ENCODE assay signal across 1 cellular context in genomic region chr19:4374451-4375163, GRCh38.
TF ChIP-seq lines count a peak whose summit lies in the region.

No MANE protein-coding gene starts in this region.

TF ChIP-seq in HepG2, 621 proteins besides CTCF, POLR2A, EP300 and RAD21 (continued from another document and continues in another):
- TF ChIP-seq ZNF646 (CRISPR knock-in tag; IDR thresholded peaks at IDR 0.05) (no peak), PHB2 (IDR thresholded peaks at IDR 0.05; ENCODE audit: partially characterized antibody) (no peak), TBP (CRISPR knock-in tag; IDR thresholded peaks at IDR 0.05) (no peak), SCMH1 (CRISPR knock-in tag; IDR thresholded peaks at IDR 0.05; ENCODE audit: borderline replicate concordance) (no peak), ZNF737 (CRISPR knock-in tag; IDR thresholded peaks at IDR 0.05; ENCODE audit: borderline replicate concordance) (no peak), PBX2 (CRISPR knock-in tag; IDR thresholded peaks at IDR 0.05) (no peak), ZMYM3 (CRISPR knock-in tag; IDR thresholded peaks at IDR 0.05) (peak; percentile 72), HOXA7 (CRISPR knock-in tag; IDR thresholded peaks at IDR 0.05) (no peak), ZSCAN22 (CRISPR knock-in tag; IDR thresholded peaks at IDR 0.05) (no peak), ZNF34 (CRISPR knock-in tag; IDR thresholded peaks at IDR 0.05; ENCODE audit: borderline replicate concordance) (peak; percentile 33; the same call in 1 of the 2 replicates), MTF1 (CRISPR knock-in tag; IDR thresholded peaks at IDR 0.05) (no peak), POLR2AphosphoS5 (IDR thresholded peaks at IDR 0.05; ENCODE audit: low read depth, low read length) (no peak), ZNF329 (CRISPR knock-in tag; IDR thresholded peaks at IDR 0.05; ENCODE audit: low read depth) (peak; percentile 58; the same call in 1 of the 2 replicates), SMC3 (IDR thresholded peaks at IDR 0.05; ENCODE audit: low read length) (no peak), ZNF580 (CRISPR knock-in tag; IDR thresholded peaks at IDR 0.05; ENCODE audit: borderline replicate concordance, low read depth) (peak; percentile 79; the same call in 1 of the 2 replicates), MXD1 (CRISPR knock-in tag; IDR thresholded peaks at IDR 0.05) (peak; percentile 99), YEATS4 (CRISPR knock-in tag; IDR thresholded peaks at IDR 0.05; ENCODE audit: borderline replicate concordance) (peak; percentile 53; the same call in 1 of the 2 replicates), BRCA1 (CRISPR knock-in tag; IDR thresholded peaks at IDR 0.05) (no peak), GMEB2 (CRISPR knock-in tag; IDR thresholded peaks at IDR 0.05; ENCODE audit: low read depth) (no peak), ZSCAN9 (CRISPR knock-in tag; IDR thresholded peaks at IDR 0.05; ENCODE audit: borderline replicate concordance) (peak; percentile 49; the same call in 1 of the 2 replicates), ZBTB7B (CRISPR knock-in tag; IDR thresholded peaks at IDR 0.05) (0 out of 2 replicates have a peak, but pooled peaks have one; percentile 54), ZNF235 (CRISPR knock-in tag; IDR thresholded peaks at IDR 0.05; ENCODE audit: borderline replicate concordance) (no peak), ZBTB8A (CRISPR knock-in tag; IDR thresholded peaks at IDR 0.05; ENCODE audit: borderline replicate concordance, low read depth) (no peak), ZNF652 (CRISPR knock-in tag; IDR thresholded peaks at IDR 0.05; ENCODE audit: borderline replicate concordance, low read depth) (no peak), ZNF362 (CRISPR knock-in tag; IDR thresholded peaks at IDR 0.05; ENCODE audit: borderline replicate concordance) (no peak), GPN1 (CRISPR knock-in tag; IDR thresholded peaks at IDR 0.05; ENCODE audit: borderline replicate concordance) (no peak), ETS1 (CRISPR knock-in tag; IDR thresholded peaks at IDR 0.05) (no peak), ZNF777 (CRISPR knock-in tag; IDR thresholded peaks at IDR 0.05) (no peak), ZSCAN12 (CRISPR knock-in tag; IDR thresholded peaks at IDR 0.05) (no peak), RXRA (CRISPR knock-in tag; IDR thresholded peaks at IDR 0.05) (peak; percentile 91), AGO2 (optimal IDR thresholded peaks at IDR 0.05; ENCODE audit: low read depth, low read length) (peak; percentile 50), FOSL2 (CRISPR knock-in tag; IDR thresholded peaks at IDR 0.05) (peak; percentile 99), ZNF512 (CRISPR knock-in tag; IDR thresholded peaks at IDR 0.05) (no peak), ZNF558 (CRISPR knock-in tag; IDR thresholded peaks at IDR 0.05; ENCODE audit: borderline replicate concordance) (no peak), ZNF33A (CRISPR knock-in tag; IDR thresholded peaks at IDR 0.05; ENCODE audit: borderline replicate concordance) (0 out of 2 replicates have a peak, but pooled peaks have one; percentile 69), MLLT10 (CRISPR knock-in tag; IDR thresholded peaks at IDR 0.05) (no peak), ZNF354B (CRISPR knock-in tag; IDR thresholded peaks at IDR 0.05) (0 out of 2 replicates have a peak, but pooled peaks have one; percentile 68), ZZZ3 (CRISPR knock-in tag; IDR thresholded peaks at IDR 0.05; ENCODE audit: borderline replicate concordance) (no peak), MXD3 (CRISPR knock-in tag; IDR thresholded peaks at IDR 0.05) (no peak), ZNF430 (CRISPR knock-in tag; IDR thresholded peaks at IDR 0.05) (no peak; the same call in 1 of the 2 replicates), LRRFIP1 (CRISPR knock-in tag; conservative IDR thresholded peaks at IDR 0.05) (no peak), IKZF4 (CRISPR knock-in tag; IDR thresholded peaks at IDR 0.05; ENCODE audit: borderline replicate concordance, low read depth, not compliant biosample characterization) (peak; percentile 59), ZNF160 (CRISPR knock-in tag; IDR thresholded peaks at IDR 0.05) (no peak; the same call in 1 of the 2 replicates), ZMAT5 (CRISPR knock-in tag; IDR thresholded peaks at IDR 0.05; ENCODE audit: borderline replicate concordance, low read depth) (0 out of 2 replicates have a peak, but pooled peaks have one; percentile 67), RBFOX2 (IDR thresholded peaks at IDR 0.05; ENCODE audit: low read depth, low read length) (peak; percentile 79), ZNF230 (CRISPR knock-in tag; IDR thresholded peaks at IDR 0.05) (0 out of 2 replicates have a peak, but pooled peaks have one; percentile 25), MAFF (IDR thresholded peaks at IDR 0.05; ENCODE audit: low read depth, low read length) (peak; percentile 92), MED13 (CRISPR knock-in tag; IDR thresholded peaks at IDR 0.05) (0 out of 2 replicates have a peak, but pooled peaks have one; percentile 54)
